ENCODE assay signal across 16 cellular contexts in genomic region chr16:73051216-73051615, GRCh38. TPM values are rescaled to one million over a fixed set of nuclear protein-coding genes. Genes with fewer than 3 reads are reported as not detected.
A peak's percentile ranks its signal among the peaks of the same experiment; 100 is the strongest.
DNase-seq lines count a peak whose midpoint lies in the region; ATAC-seq and TF ChIP-seq lines count a peak whose summit lies in the region.
"Had no signal": no experiment of that assay in that cellular context is flagged by ENCODE, and none has a peak within 500 bp of the region (broad histone marks: within the 10 kb centered on the region; RNA-seq: fewer than 3 reads in every experiment).

No MANE protein-coding gene starts in this region.

- H3K27me3 ChIP-seq in cardiac muscle cell (peaks cover 56% of the 10 kb centered on the region), heart right ventricle (peaks cover 0 to 15% (median 0%) of the 10 kb centered on the region in 7 donors), esophagus (ENCODE audit: control insufficient read depth in 1 of 2, insufficient read depth in 2 of 2, low read length in 2 of 2) (no peaks in the 10 kb centered on the region), trophoblast cell (ENCODE audit: insufficient read depth, low read length) (no peaks in the 10 kb centered on the region), uterus (no peaks in the 10 kb centered on the region)

- H3K9ac ChIP-seq in trophoblast cell (ENCODE audit: low read length) = no peak overlapping the region

- TF ChIP-seq POLR2A in uterus (IDR thresholded peaks at IDR 0.05) = no peak

- WGBS in heart right ventricle, 2 donors = 74 to 77% methylated on average over 5 of the region's 5 CpGs
- 64 to 68% methylated on average over 5 of the region's 5 CpGs for WGBS in esophagus, 2 donors
- no CpG with 5 or more reads among the region's 5 CpGs for WGBS in trophoblast cell (ENCODE audit: extremely low coverage, insufficient coverage, insufficient read length)

- no peak for DNase-seq in cardiac muscle cell (ENCODE audit: low read depth in 1 of 2, low spot score in 1 of 2)
- DNase-seq in heart right ventricle = no peak
- no peak for DNase-seq in trophoblast cell
- DNase-seq in uterus = no peak
- no peak for DNase-seq in NCI-H748 treated with DMSO at 0.1 percent for 48 hours (lab: John Stamatoyannopoulos, UW)
- no peak for DNase-seq in NCI-H2107 (lab: John Stamatoyannopoulos, UW)
- no peak for DNase-seq in stimulated activated CD4-positive, alpha-beta T cell treated with anti-CD3 and anti-CD28 coated beads, Interleukin-2, amount 100 ng/mL, for 24 hours
- DNase-seq: ACHN; activated CD4-positive, alpha-beta T cell treated with anti-CD3 and anti-CD28 coated beads, Interleukin-2, amount 50 U/mL, for 1 hour; activated T-cell treated with anti-CD3 and anti-CD28 coated beads, Interleukin-2, amount 50 U/mL, for 4 hours; Caco-2; foreskin fibroblast; NCI-H2081 treated with DMSO at 0.1 percent for 48 hours; NK-92 treated with Interleukin-12 subunit alpha and Interleukin-12 subunit beta, amount 100 ng/mL, for 24 hours; SIG-M5 had no signal

- no peak for ATAC-seq in heart right ventricle
- ATAC-seq: activated T-cell treated with anti-CD3 and anti-CD28 coated beads, Interleukin-2, amount 50 U/mL, for 4 hours had no signal

- H3K79me1 ChIP-seq in trophoblast cell (ENCODE audit: low read length) = peaks cover 48% of the 10 kb centered on the region

- TF ChIP-seq CTCF in cardiac muscle cell (IDR thresholded peaks at IDR 0.05; ENCODE audit: low read depth, low read length) (no peak), heart right ventricle (IDR thresholded peaks at IDR 0.05) (no peak), uterus (IDR thresholded peaks at IDR 0.05) (no peak)

- peak overlapping the region; percentile 84 for H3K4ac ChIP-seq in trophoblast cell (ENCODE audit: low read depth, low read length)

- no peak overlapping the region for H4K91ac ChIP-seq in trophoblast cell (ENCODE audit: low read depth, low read length)

- H3K4me1 ChIP-seq in cardiac muscle cell (ENCODE audit: low read depth) (peaks cover 68% of the 10 kb centered on the region), heart right ventricle (peaks cover 16 to 89% (median 60%) of the 10 kb centered on the region in 9 donors), esophagus (ENCODE audit: control insufficient read depth in 2 of 2, insufficient read depth in 2 of 2, low read length in 1 of 2) (peaks cover 2 to 3% of the 10 kb centered on the region in 2 donors), trophoblast cell (ENCODE audit: control insufficient read depth in 1 of 2, insufficient read depth in 2 of 2, low read length in 2 of 2) (peaks cover 32 to 40% of the 10 kb centered on the region in 2 experiments), uterus (peaks cover 17 to 20% of the 10 kb centered on the region in 2 donors)

- H2BK12ac ChIP-seq in trophoblast cell (ENCODE audit: low read length) = peak overlapping the region; percentile 27

- no peak overlapping the region for H2BK120ac ChIP-seq in trophoblast cell (ENCODE audit: insufficient read depth, low read length, poor library complexity)

- H4K12ac ChIP-seq in trophoblast cell (ENCODE audit: low read depth, low read length) = no peak overlapping the region

- H3K79me2 ChIP-seq in trophoblast cell (ENCODE audit: control insufficient read depth, insufficient read depth, low read length, poor library complexity) = peaks cover 42% of the 10 kb centered on the region

- H3K4me2 ChIP-seq in trophoblast cell (ENCODE audit: low read length) = no peak overlapping the region

- peak overlapping the region; percentile 48 for H4K8ac ChIP-seq in trophoblast cell (ENCODE audit: low read depth, low read length)

- H2BK5ac ChIP-seq in trophoblast cell (ENCODE audit: low read depth, low read length, poor library complexity) = no peak overlapping the region

- no peaks in the 10 kb centered on the region for H3K36me3 ChIP-seq in cardiac muscle cell
- no peaks in the 10 kb centered on the region for H3K36me3 ChIP-seq in heart right ventricle
- no peaks in the 10 kb centered on the region for H3K36me3 ChIP-seq in esophagus (ENCODE audit: control insufficient read depth in 2 of 2, insufficient read depth in 2 of 2, low read length in 1 of 2)
- H3K36me3 ChIP-seq in trophoblast cell (ENCODE audit: control insufficient read depth in 1 of 2, insufficient read depth in 2 of 2, low read length in 2 of 2) = no peaks in the 10 kb centered on the region
- no peaks in the 10 kb centered on the region for H3K36me3 ChIP-seq in uterus

- no peak overlapping the region for H3K23ac ChIP-seq in trophoblast cell (ENCODE audit: low read length)

- H2AFZ ChIP-seq in trophoblast cell (ENCODE audit: insufficient read depth, low read length, poor library complexity) = no peak overlapping the region

- H3K18ac ChIP-seq in trophoblast cell (ENCODE audit: low read length) = no peak overlapping the region

- H2AK5ac ChIP-seq in trophoblast cell (ENCODE audit: low read length) = no peak overlapping the region

- H3K27ac ChIP-seq in cardiac muscle cell (peak overlapping the region; percentile 72), heart right ventricle (peak overlapping the region in 5 of 10 donors; percentile 43 to 97 (median 95)), esophagus (ENCODE audit: low read depth in 2 of 2, low read length in 1 of 2) (peak overlapping the region; percentile 23 to 44), trophoblast cell (ENCODE audit: low read depth, low read length) (no peak overlapping the region), uterus (peak overlapping the region; percentile 99)

- no peaks in the 10 kb centered on the region for H3K9me3 ChIP-seq in cardiac muscle cell (ENCODE audit: low read depth)
- no peaks in the 10 kb centered on the region for H3K9me3 ChIP-seq in heart right ventricle
- H3K9me3 ChIP-seq in esophagus (ENCODE audit: control insufficient read depth in 2 of 2, insufficient read depth in 1 of 2, low read depth in 1 of 2, low read length in 1 of 2) = no peaks in the 10 kb centered on the region
- H3K9me3 ChIP-seq in trophoblast cell (ENCODE audit: insufficient read depth, low read depth, low read length) = no peaks in the 10 kb centered on the region
- H3K9me3 ChIP-seq in uterus = no peaks in the 10 kb centered on the region
- H3K9me3 ChIP-seq: Caco-2 had no signal

- H3K14ac ChIP-seq in trophoblast cell (ENCODE audit: low read length) = no peak overlapping the region

- intact Hi-C loops in heart right ventricle (cut with DNase I) (loop anchor here in 4 of 10 donors (5.0 to 10.0 kb wide), 4 partner anchors 109 to 386 kb away; no protein-coding TSS in a partner anchor), uterus (cut with DNase I; ENCODE audit: low total_unique reads) (no loop called here)

- H3K4me3 ChIP-seq in cardiac muscle cell = no peak overlapping the region
- H3K4me3 ChIP-seq in heart right ventricle = no peak overlapping the region
- H3K4me3 ChIP-seq in esophagus (ENCODE audit: low read depth in 1 of 2, low read length in 2 of 2) = no peak overlapping the region
- no peak overlapping the region for H3K4me3 ChIP-seq in trophoblast cell (ENCODE audit: low read depth, low read length)
- no peak overlapping the region for H3K4me3 ChIP-seq in uterus

RNA-seq across cellular contexts. Expression of gene ZFHX3, which starts 3.3 kb away (rescaled TPM):
- 6.6 and 12.2 TPM in 2 replicates for total RNA-seq in cardiac muscle cell
- polyA plus RNA-seq in cardiac muscle cell = 6.7 and 8.4 TPM in 2 replicates
- total RNA-seq in heart right ventricle = 10 to 100 TPM in 6 of 10 donors, 1 to 10 TPM in 4; 7.9 to 15.2 (median 11.7) TPM
- 1 to 10 TPM; 1.6 to 4.0 TPM for polyA plus RNA-seq in heart right ventricle
- polyA plus RNA-seq in esophagus = 1 to 10 TPM in 1 of 2 donors, under 1 TPM in 1; 0.62 to 1.1 TPM
- polyA plus RNA-seq in trophoblast cell (2013) = 36.4 and 36.5 TPM in 2 replicates
- 10 to 100 TPM in 3 of 4 donors, 1 to 10 TPM in 1; 9.1 to 34.0 (median 12.0) TPM for total RNA-seq in uterus
